In genomic region chr3:76025561-76025960, GRCh38 we compare ENCODE assay signal across 21 cellular contexts.
"Had no signal": no experiment of that assay in that cellular context is flagged by ENCODE, and none has a peak within 500 bp of the region (broad histone marks: within the 10 kb centered on the region; RNA-seq: fewer than 3 reads in every experiment).

No MANE protein-coding gene starts in this region.

- H3K27me3 ChIP-seq: breast epithelium had no signal

- H3K4me3 ChIP-seq: breast epithelium had no signal

- ATAC-seq: activated CD4-positive, alpha-beta T cell treated with anti-CD3 and anti-CD28 coated beads for 36 hours; activated T-helper 17 cell treated with anti-CD3 and anti-CD28 coated beads, Interleukin-2, amount 50 U/mL, for 72 hours; PC-3; T-cell had no signal

- H3K36me3 ChIP-seq: breast epithelium had no signal

- H3K9me3 ChIP-seq: breast epithelium had no signal

- H3K27ac ChIP-seq: breast epithelium, VCaP had no signal

- DNase-seq: activated CD4-positive, alpha-beta memory T cell treated with anti-CD3 and anti-CD28 coated beads, Interleukin-2, amount 10 ng/mL, durations not matched to agents 7 days and 5 days; activated CD4-positive, alpha-beta T cell treated with anti-CD3 and anti-CD28 coated beads for 36 hours; activated CD4-positive, alpha-beta T cell treated with anti-CD3 and anti-CD28 coated beads, Interleukin-2, amount 50 U/mL, for 1 hour; activated gamma-delta T cell; activated naive CD4-positive, alpha-beta T cell treated with anti-CD3 and anti-CD28 coated beads for 36 hours; activated T-cell treated with anti-CD3 and anti-CD28 coated beads for 4 hours; activated T-cell treated with anti-CD3 and anti-CD28 coated beads, Interleukin-2, amount 50 U/mL, for 48 hours; caudate nucleus; Kasumi-1; NCI-H1105 treated with DMSO at 0.1 percent for 48 hours; NCI-H1436 treated with DMSO at 0.1 percent for 48 hours; NCI-H187 treated with DMSO at 0.1 percent for 48 hours; NCI-H2081 treated with DMSO at 0.1 percent for 48 hours; NCI-H446; NCI-H524; PC-3; SHP77 treated with DMSO at 0.1 percent for 48 hours; T-cell had no signal

- H3K4me1 ChIP-seq: breast epithelium had no signal
